1 cellular context compared by ENCODE assay signal in the genomic region with DNA sequence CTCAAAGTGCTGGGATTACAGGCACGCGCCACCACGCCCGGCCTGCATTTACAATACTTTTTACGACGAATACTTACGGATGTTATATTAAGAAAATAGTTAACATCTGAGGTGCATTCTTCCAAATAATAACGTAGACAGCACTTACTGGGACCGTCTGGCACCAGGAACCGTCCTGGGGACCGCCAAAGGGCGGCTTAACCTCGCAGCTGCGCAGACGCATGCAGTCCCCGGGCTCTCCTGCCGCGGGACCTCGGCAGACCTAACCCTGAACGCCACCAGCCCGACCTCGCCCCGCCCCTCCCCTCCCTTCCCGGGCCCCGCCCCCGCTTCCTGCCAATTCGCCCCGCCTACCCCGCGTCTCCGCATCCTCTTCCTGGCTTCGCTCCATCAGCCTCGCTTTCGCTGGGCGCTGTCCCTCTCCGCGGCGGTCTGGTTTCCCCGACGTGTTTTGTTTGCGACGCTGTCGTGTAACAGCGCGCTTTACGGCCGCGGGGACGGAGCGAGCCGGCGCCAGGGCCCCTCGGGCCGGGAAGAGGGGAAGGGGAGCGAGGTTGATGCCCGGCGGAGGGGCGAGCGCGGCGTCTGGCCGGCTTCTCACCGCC.
TF ChIP-seq lines count a peak whose summit lies in the region.

CNOT11 (plus strand) TSS at position 479 of the 605 bp plus-strand sequence; CDS start at position 558, 79 bp downstream.

TF ChIP-seq in HCT116, 20 proteins besides CTCF, POLR2A, EP300 and RAD21 (continued from another document):
- TF ChIP-seq CEBPB (IDR thresholded peaks at IDR 0.05; ENCODE audit: low read depth) (no peak), SRF (IDR thresholded peaks at IDR 0.05; ENCODE audit: low read depth) (no peak), EZH2 (IDR thresholded peaks at IDR 0.05) (no peak), ZNF274 (IDR thresholded peaks at IDR 0.05; ENCODE audit: low read depth, low read length) (no peak), YY1 (IDR thresholded peaks at IDR 0.05; ENCODE audit: extremely low read depth, insufficient replicate concordance, low read depth, low read length) (peak; percentile 65), POLR2AphosphoS5 (IDR thresholded peaks at IDR 0.05; ENCODE audit: low read depth, low read length) (peak; percentile 95)
- TF ChIP-seq, protein P1, sequence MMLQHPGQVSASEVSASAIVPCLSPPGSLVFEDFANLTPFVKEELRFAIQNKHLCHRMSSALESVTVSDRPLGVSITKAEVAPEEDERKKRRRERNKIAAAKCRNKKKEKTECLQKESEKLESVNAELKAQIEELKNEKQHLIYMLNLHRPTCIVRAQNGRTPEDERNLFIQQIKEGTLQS (IDR thresholded peaks at IDR 0.05) = no peak
